8 cellular contexts compared by ENCODE assay signal in genomic region chr1:169105434-169106094, GRCh38. TPM values are rescaled to one million over a fixed set of nuclear protein-coding genes. Genes with fewer than 3 reads are reported as not detected.
DNase-seq lines count a peak whose midpoint lies in the region; ATAC-seq, FAIRE-seq and TF ChIP-seq lines count a peak whose summit lies in the region.

No MANE protein-coding gene starts in this region.

- peak; percentile 64 for TF ChIP-seq RAD21 in HepG2 (CRISPR knock-in tag; IDR thresholded peaks at IDR 0.05)

- no peaks in the 10 kb centered on the region for H3K9me3 ChIP-seq in HepG2 (ENCODE audit: low read length)

- H3K27ac ChIP-seq in cingulate gyrus (ENCODE audit: low read depth, low read length) (peak overlapping the region; percentile 62), HepG2 (ENCODE audit: extremely low read length, insufficient read depth, low read length) (peak overlapping the region; percentile 95)

- in situ Hi-C loops in HepG2 (cut with HindIII; ENCODE audit: extremely low pct_ligation_motif_present, low pct_unique_long_range_greater_than_20kb): no loop called here

- TF ChIP-seq CTCF in LNCaP clone FGC (IDR thresholded peaks at IDR 0.05; ENCODE audit: control insufficient read depth, extremely low read depth, insufficient read depth): no peak
- TF ChIP-seq CTCF in HepG2 (CRISPR knock-in tag; IDR thresholded peaks at IDR 0.05): peak; percentile 52

- H3K4me1 Mint-ChIP-seq in stimulated activated naive B cell treated with anti-CD40 and anti-IgM and Interleukin-4, amounts not matched to agents 10 μg/mL and 1 μg/mL and 100 μg/mL, for 72 hours: peaks cover 21 to 48% of the 10 kb centered on the region in 2 donors

- H3K27me3 Mint-ChIP-seq in stimulated activated naive B cell treated with anti-CD40 and anti-IgM and Interleukin-4, amounts not matched to agents 10 μg/mL and 1 μg/mL and 100 μg/mL, for 72 hours: peaks cover 39 to 52% of the 10 kb centered on the region in 2 donors

- no peaks in the 10 kb centered on the region for H3K36me3 Mint-ChIP-seq in stimulated activated naive B cell treated with anti-CD40 and anti-IgM and Interleukin-4, amounts not matched to agents 10 μg/mL and 1 μg/mL and 100 μg/mL, for 72 hours

- peak overlapping the region; percentile 80 to 90 for H3K4me3 Mint-ChIP-seq in stimulated activated naive B cell treated with anti-CD40 and anti-IgM and Interleukin-4, amounts not matched to agents 10 μg/mL and 1 μg/mL and 100 μg/mL, for 72 hours

- H3K4me2 ChIP-seq in HepG2 (ENCODE audit: low read depth, low read length): peak overlapping the region; percentile 90

- H3K4me3 ChIP-seq in LNCaP clone FGC (ENCODE audit: low read depth, low read length) (peak overlapping the region; percentile 59), HepG2 (replicated peaks in 1 of 3; ENCODE audit: insufficient read depth in 1 of 3, low read depth in 2 of 3, low read length in 3 of 3) (peak overlapping the region; percentile 55 to 99 (median 57); a peak in 5 of 6 replicates)

- H3K4me1 ChIP-seq in HepG2 (ENCODE audit: insufficient read depth, low read length): peaks cover 65% of the 10 kb centered on the region

- H3K36me3 ChIP-seq in HepG2 (replicated peaks in 1 of 2; ENCODE audit: control insufficient read depth in 1 of 2, insufficient read depth in 2 of 2, low read length in 2 of 2): no peaks in the 10 kb centered on the region; a peak in 1 of 5 replicates

- H3K27ac Mint-ChIP-seq in stimulated activated naive B cell treated with anti-CD40 and anti-IgM and Interleukin-4, amounts not matched to agents 10 μg/mL and 1 μg/mL and 100 μg/mL, for 72 hours: no peak overlapping the region

- 17% methylated on average over 6 of the region's 47 CpGs for WGBS in HepG2 (ENCODE audit: low lambda C conversion rate)

- peak; percentile 21 for DNase-seq in activated CD4-positive, alpha-beta T cell treated with anti-CD3 and anti-CD28 coated beads for 1 hour
- no peak for DNase-seq in activated CD4-positive, alpha-beta T cell treated with anti-CD3 and anti-CD28 coated beads, Interleukin-2, amount 50 U/mL, for 4 hours
- DNase-seq in H54 (ENCODE audit: insufficient read length, low spot score): peak; percentile 71
- DNase-seq in LNCaP clone FGC (ENCODE audit: low read depth): no peak
- DNase-seq in T-helper 1 cell: peak in 4 of 5 donors; percentile 22 to 41 (median 24)
- peak; percentile 85 for DNase-seq in HepG2 (ENCODE audit: low spot score)
- DNase-seq in stimulated activated naive B cell treated with anti-CD40 and anti-IgM and Interleukin-4, amounts not matched to agents 10 μg/mL and 1 μg/mL and 100 μg/mL, for 72 hours: no peak

- no TSS peak for BruUV-seq in HepG2 (replicated peaks; lab: Mats Ljungman, UMichigan)

- CTCF ChIA-PET in HepG2 (lab: Yijun Ruan, JAX; ENCODE audit: low intra/inter-chr PET ratio, low total read pairs): interaction anchor here (0.6 kb wide), 1 partner anchor 618 kb away, joined by 3 read pairs; no protein-coding TSS in a partner anchor

- H3K9me3 Mint-ChIP-seq in stimulated activated naive B cell treated with anti-CD40 and anti-IgM and Interleukin-4, amounts not matched to agents 10 μg/mL and 1 μg/mL and 100 μg/mL, for 72 hours: no peaks in the 10 kb centered on the region

- POLR2A ChIA-PET in HepG2 (lab: Yijun Ruan, JAX): interaction anchor here (0.8 to 3.6 kb wide), 24 partner anchors 9 to 763 kb away, joined by 3 to 29 read pairs (median 4); partner anchors contain the start of genes BLZF1 and NME7

- H3K27me3 ChIP-seq in HepG2 (ENCODE audit: control insufficient read depth in 1 of 2, insufficient read depth in 2 of 2, low read length in 2 of 2): no peaks in the 10 kb centered on the region; a peak in 1 of 5 replicates

- H4K20me1 ChIP-seq in HepG2 (ENCODE audit: insufficient read depth, low read length): peaks cover 33% of the 10 kb centered on the region

- H3K79me2 ChIP-seq in HepG2 (ENCODE audit: insufficient read depth, low read length): peaks cover 40% of the 10 kb centered on the region

- no peak for FAIRE-seq in H54 (lab: Jason Lieb, UNC)
- FAIRE-seq in HepG2 (lab: Jason Lieb, UNC): peak; percentile 40

- TF ChIP-seq EP300 in HepG2 (IDR thresholded peaks at IDR 0.05; ENCODE audit: low read depth in 2 of 2, low read length in 2 of 2) (peak in 1 of 2 experiments; percentile 71; a peak in 2 of 4 replicates), HepG2 (CRISPR knock-in tag; IDR thresholded peaks at IDR 0.05; ENCODE audit: borderline replicate concordance) (peak; percentile 87)

- intact Hi-C loops in HepG2 (cut with micrococcal nuclease; ENCODE audit: unreplicated experiment): loop anchor here (1.0 to 10.0 kb wide), 6 partner anchors 43 to 418 kb away; partner anchors contain the start of gene SLC19A2

- ATAC-seq in HepG2: peak; percentile 73
- ATAC-seq in stimulated activated naive B cell treated with anti-CD40 and anti-IgM and Interleukin-4, amounts not matched to agents 10 μg/mL and 1 μg/mL and 100 μg/mL, for 72 hours (replicated peaks): peak; percentile 15 to 34

- H2AFZ ChIP-seq in HepG2 (ENCODE audit: low read length): no peak overlapping the region

- H3K9ac ChIP-seq in HepG2 (ENCODE audit: insufficient read depth, low read depth, low read length): peak overlapping the region; percentile 95

- no peak for TF ChIP-seq POLR2A in H54 (IDR thresholded peaks at IDR 0.05; ENCODE audit: low read depth, low read length)
- TF ChIP-seq POLR2A in HepG2 (IDR thresholded peaks at IDR 0.05; ENCODE audit: insufficient read depth in 1 of 2, low read depth in 2 of 2, low read length in 2 of 2): no peak

TF ChIP-seq in HepG2, 621 proteins besides CTCF, POLR2A, EP300 and RAD21 (continues in another document):
- TF ChIP-seq NFE2L2 (IDR thresholded peaks at IDR 0.05; ENCODE audit: low read length): no peak
- no peak for TF ChIP-seq ARID2 (CRISPR knock-in tag; IDR thresholded peaks at IDR 0.05; ENCODE audit: borderline replicate concordance)
- TF ChIP-seq IKZF5 (CRISPR knock-in tag; IDR thresholded peaks at IDR 0.05): peak; percentile 66; the same call in 1 of the 2 replicates
- no peak for TF ChIP-seq ZBTB4 (CRISPR knock-in tag; IDR thresholded peaks at IDR 0.05; ENCODE audit: borderline replicate concordance)
- TF ChIP-seq ZNF256 (CRISPR knock-in tag; conservative IDR thresholded peaks at IDR 0.05): no peak
- no peak for TF ChIP-seq PRPF4 (IDR thresholded peaks at IDR 0.05; ENCODE audit: low read depth, low read length, poor library complexity, severe bottlenecking)
- 0 out of 2 replicates have a peak, but pooled peaks have one; percentile 45 for TF ChIP-seq ZNF468 (CRISPR knock-in tag; IDR thresholded peaks at IDR 0.05)

RNA-seq across cellular contexts. Expression of gene ATP1B1, which starts 0.9 kb away (rescaled TPM):
- total RNA-seq in HepG2 (2016; rRNA removed; fragmentation: Illumina TruSeq; extraction: Trizol): 89.8 and 135 TPM in 2 replicates
- total RNA-seq in HepG2 (2016; cell fraction: cytosol; rRNA removed; fragmentation: Illumina TruSeq; extraction: Trizol; ENCODE audit: low read depth): 15.3 and 17.7 TPM in 2 replicates
- total RNA-seq in HepG2 (2016; cell fraction: insoluble cytoplasmic fraction; rRNA removed; fragmentation: Illumina TruSeq; extraction: Trizol): 83.4 and 139 TPM in 2 replicates
- 47.8 and 51.7 TPM in 2 replicates for total RNA-seq in HepG2 (2016; cell fraction: membrane; rRNA removed; fragmentation: Illumina TruSeq; extraction: Trizol)
- 170 and 186 TPM in 2 replicates for total RNA-seq in HepG2 (2016; cell fraction: nucleus; rRNA removed; fragmentation: Illumina TruSeq; extraction: Trizol)
- 134 TPM in 2 replicates for polyA plus RNA-seq in HepG2 (2011; rRNA removed)
- 63.8 and 107 TPM in 2 replicates for polyA plus RNA-seq in HepG2 (2011; cell fraction: cytosol; rRNA removed)
- 45.7 and 54.4 TPM in 2 replicates for polyA plus RNA-seq in HepG2 (2011; cell fraction: nucleus; rRNA removed)
- polyA plus RNA-seq in HepG2 (2012): 194 and 216 TPM in 2 replicates
- 12.7 and 13.7 TPM in 2 replicates for polyA plus RNA-seq in HepG2 (2016; cell fraction: cytosol; fragmentation: Illumina TruSeq; extraction: Trizol; ENCODE audit: low read depth)
- polyA plus RNA-seq in HepG2 (2016; cell fraction: insoluble cytoplasmic fraction; fragmentation: Illumina TruSeq; extraction: Trizol; ENCODE audit: low read depth): 116 and 118 TPM in 2 replicates
- 31.8 and 33.5 TPM in 2 replicates for polyA plus RNA-seq in HepG2 (2016; cell fraction: membrane; fragmentation: Illumina TruSeq; extraction: Trizol; ENCODE audit: low read depth)
- 298 and 311 TPM in 2 replicates for polyA plus RNA-seq in HepG2 (2016; cell fraction: nucleus; fragmentation: Illumina TruSeq; extraction: Trizol; ENCODE audit: insufficient read depth, low read depth)
- 26.2 and 55.9 TPM in 2 replicates for polyA minus RNA-seq in HepG2 (2011; rRNA and poly(A)+ RNA removed; ENCODE audit: low replicate concordance)
- polyA minus RNA-seq in HepG2 (2011; cell fraction: cytosol; rRNA and poly(A)+ RNA removed): 118 and 143 TPM in 2 replicates
- 93.7 and 117 TPM in 2 replicates for polyA minus RNA-seq in HepG2 (2011; cell fraction: nucleus; rRNA and poly(A)+ RNA removed)

Comparison
In these comparisons a context has a peak if more than half of its experiments do, and no peak if none do; other contexts are left out.
1. DNase-seq: peak in activated CD4-positive, alpha-beta T cell treated with anti-CD3 and anti-CD28 coated beads for 1 hour (single experiment), H54 (single experiment), T-helper 1 cell (4 of 5) and HepG2 (single experiment); none in activated CD4-positive, alpha-beta T cell treated with anti-CD3 and anti-CD28 coated beads, Interleukin-2, amount 50 U/mL, for 4 hours (0 of 2), LNCaP clone FGC (single experiment) and stimulated activated naive B cell treated with anti-CD40 and anti-IgM and Interleukin-4, amounts not matched to agents 10 μg/mL and 1 μg/mL and 100 μg/mL, for 72 hours (single experiment).